In genomic region chr3:27349832-27350231, GRCh38 we compare ENCODE assay signal across 12 cellular contexts. TPM values are rescaled to one million over a fixed set of nuclear protein-coding genes. Genes with fewer than 3 reads are reported as not detected.
DNase-seq lines count a peak whose midpoint lies in the region; ATAC-seq and TF ChIP-seq lines count a peak whose summit lies in the region.
"Had no signal": no experiment of that assay in that cellular context is flagged by ENCODE, and none has a peak within 500 bp of the region (broad histone marks: within the 10 kb centered on the region; RNA-seq: fewer than 3 reads in every experiment).

No MANE protein-coding gene starts in this region.

- DNase-seq in adrenal gland (no peak), uterus (no peak), NK-92 (lab: John Stamatoyannopoulos, UW; ENCODE audit: unreplicated experiment) (no peak), cerebellar nuclear complex (lab: John Stamatoyannopoulos, UW) (no peak)
- DNase-seq: activated T-cell treated with anti-CD3 and anti-CD28 coated beads, Interleukin-2, amount 50 U/mL, for 4 hours; NCI-H510A treated with DMSO at 0.1 percent for 48 hours; spleen; T-helper 9 cell had no signal

- peaks cover 0 to 4% of the 10 kb centered on the region in 2 donors for H3K4me1 ChIP-seq in esophagus (ENCODE audit: control insufficient read depth in 2 of 2, insufficient read depth in 2 of 2, low read length in 1 of 2)
- no peaks in the 10 kb centered on the region for H3K4me1 ChIP-seq in adrenal gland (replicated peaks in 1 of 2)
- H3K4me1 ChIP-seq in uterus: no peaks in the 10 kb centered on the region

- peak; percentile 91 for ATAC-seq in GM18867 (IDR thresholded peaks at IDR 0.05; ENCODE audit: unreplicated experiment)
- peak; percentile 82 for ATAC-seq in GM21786 (IDR thresholded peaks at IDR 0.05; ENCODE audit: unreplicated experiment)
- ATAC-seq in HG03521 (IDR thresholded peaks at IDR 0.05; ENCODE audit: unreplicated experiment): peak; percentile 45

- intact Hi-C loops in adrenal gland (cut with DNase I) (no loop called here), uterus (cut with DNase I; ENCODE audit: low total_unique reads) (no loop called here)

- H3K4me3 ChIP-seq in esophagus (ENCODE audit: low read depth in 1 of 2, low read length in 2 of 2) (no peak overlapping the region), adrenal gland (no peak overlapping the region), uterus (no peak overlapping the region)
- H3K4me3 ChIP-seq: spleen had no signal

- no peak for TF ChIP-seq POLR2A in adrenal gland (IDR thresholded peaks at IDR 0.05)
- TF ChIP-seq POLR2A in uterus (IDR thresholded peaks at IDR 0.05): no peak

- peak overlapping the region; percentile 39 to 55 for H3K27ac ChIP-seq in esophagus (ENCODE audit: low read depth in 2 of 2, low read length in 1 of 2)
- H3K27ac ChIP-seq in adrenal gland: no peak overlapping the region
- no peak overlapping the region for H3K27ac ChIP-seq in uterus

- H3K36me3 ChIP-seq in esophagus (ENCODE audit: control insufficient read depth in 2 of 2, insufficient read depth in 2 of 2, low read length in 1 of 2) (no peaks in the 10 kb centered on the region), adrenal gland (replicated peaks in 1 of 2) (no peaks in the 10 kb centered on the region), uterus (no peaks in the 10 kb centered on the region)
- H3K36me3 ChIP-seq: spleen had no signal

- no peaks in the 10 kb centered on the region for H3K27me3 ChIP-seq in esophagus (ENCODE audit: control insufficient read depth in 1 of 2, insufficient read depth in 2 of 2, low read length in 2 of 2)
- H3K27me3 ChIP-seq in adrenal gland: no peaks in the 10 kb centered on the region
- no peaks in the 10 kb centered on the region for H3K27me3 ChIP-seq in uterus
- H3K27me3 ChIP-seq: spleen had no signal

- 47 to 60% methylated on average over 3 of the region's 3 CpGs for WGBS in esophagus, 2 donors
- WGBS in adrenal gland, 4 donors: 75 to 92% (median 87%) methylated on average over 3 of the region's 3 CpGs

- H3K9me3 ChIP-seq in esophagus (ENCODE audit: control insufficient read depth in 2 of 2, insufficient read depth in 1 of 2, low read depth in 1 of 2, low read length in 1 of 2) (no peaks in the 10 kb centered on the region), adrenal gland (replicated peaks in 1 of 3) (no peaks in the 10 kb centered on the region), uterus (no peaks in the 10 kb centered on the region)
- H3K9me3 ChIP-seq: spleen had no signal

- TF ChIP-seq CTCF in adrenal gland (IDR thresholded peaks at IDR 0.05) (no peak), uterus (IDR thresholded peaks at IDR 0.05) (no peak)

RNA-seq across cellular contexts. Expression of gene NEK10, which starts 19.4 kb away (rescaled TPM):
- polyA plus RNA-seq in esophagus: under 1 TPM; 0.26 to 0.55 TPM
- 1 to 10 TPM in 1 of 8 donors, under 1 TPM in 7; 0.25 to 1.2 (median 0.77) TPM for total RNA-seq in adrenal gland
- polyA plus RNA-seq in adrenal gland: under 1 TPM; 0.16 to 0.55 (median 0.24) TPM
- 1 to 10 TPM in 1 of 4 donors, under 1 TPM in 3; under 0.01 to 8.3 (median 0.83) TPM for total RNA-seq in uterus

Comparison
In these comparisons a context has a peak if more than half of its experiments do, and no peak if none do; other contexts are left out.
1. H3K27ac ChIP-seq: peak in esophagus (2 of 2); none in adrenal gland (0 of 5) and uterus (0 of 2).
2. Peak in every context shown above with its lines, with median percentiles within 50 percentile points of each other: ATAC-seq.